13 cellular contexts compared by ENCODE assay signal in the genomic region with DNA sequence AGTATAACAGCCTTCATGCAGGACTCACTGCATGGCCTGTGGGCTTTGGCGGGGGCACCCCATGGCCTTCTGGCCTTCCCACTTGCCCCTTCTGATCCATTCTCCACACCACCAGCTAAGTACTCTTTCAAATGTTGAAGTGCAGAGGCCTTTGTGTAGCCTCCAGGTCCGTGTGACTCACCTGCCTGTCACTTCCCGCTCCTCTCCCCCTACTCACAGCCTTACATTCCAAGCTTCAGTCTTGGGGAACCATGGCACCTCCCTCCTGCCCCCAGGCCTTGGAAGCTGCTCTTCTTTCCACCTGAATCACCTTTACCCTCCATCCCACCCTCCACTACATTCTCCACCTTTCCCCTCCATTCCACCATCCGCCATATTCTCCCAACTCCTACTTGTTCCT.
DNase-seq lines count a peak whose midpoint lies in the region; ATAC-seq and TF ChIP-seq lines count a peak whose summit lies in the region.
"Had no signal": no experiment of that assay in that cellular context is flagged by ENCODE, and none has a peak within 500 bp of the region (broad histone marks: within the 10 kb centered on the region; RNA-seq: fewer than 3 reads in every experiment).

No MANE protein-coding gene starts in this region.

- WGBS in SK-N-SH (ENCODE audit: low lambda C conversion rate), result 83% methylated on average over 4 of the region's 4 CpGs

- H3K4me2 ChIP-seq in SK-N-SH, result peak overlapping the region; percentile 42; the same call in 1 of the 2 replicates

- H3K27me3 ChIP-seq in SK-N-SH (ENCODE audit: insufficient read depth) (no peaks in the 10 kb centered on the region), HAP-1 (ENCODE audit: low read depth) (no peaks in the 10 kb centered on the region)

- no peak for TF ChIP-seq EP300 in SK-N-SH (IDR thresholded peaks at IDR 0.05; ENCODE audit: borderline replicate concordance in 1 of 2, low read depth in 1 of 2, low read length in 1 of 2)

- no peak for TF ChIP-seq RAD21 in SK-N-SH (IDR thresholded peaks at IDR 0.05; ENCODE audit: low read length)

- no peaks in the 10 kb centered on the region for H4K20me1 ChIP-seq in SK-N-SH (ENCODE audit: insufficient read depth)

- H3K4me1 ChIP-seq in SK-N-SH (ENCODE audit: control insufficient read depth in 1 of 2, insufficient read depth in 2 of 2, low read depth in 1 of 2, low read length in 1 of 2) (peaks cover 0 to 19% of the 10 kb centered on the region in 2 experiments; a peak in 2 of 4 replicates), HAP-1 (peaks cover 6% of the 10 kb centered on the region; the same call in 1 of the 2 replicates)

- no peak overlapping the region for H3K9ac ChIP-seq in SK-N-SH
- H3K9ac ChIP-seq: parathyroid adenoma had no signal

- H3K4me3 ChIP-seq in SK-N-SH (ENCODE audit: low read depth in 2 of 2, low read length in 1 of 2), result no peak overlapping the region
- H3K4me3 ChIP-seq in fibroblast of the aortic adventitia (ENCODE audit: low read depth, low read length), result no peak overlapping the region
- H3K4me3 ChIP-seq in skin epidermis, result no peak overlapping the region
- H3K4me3 ChIP-seq in HAP-1, result no peak overlapping the region

- H3K9me2 ChIP-seq in SK-N-SH, result no peaks in the 10 kb centered on the region

- CTCF ChIA-PET in SK-N-SH (lab: Yijun Ruan, JAX), result interaction anchor here (0.7 to 1.5 kb wide), 3 partner anchors 12 to 583 kb away, joined by 3 to 4 read pairs (median 3); no protein-coding TSS in a partner anchor

- H3K27ac ChIP-seq in SK-N-SH (ENCODE audit: low read depth in 2 of 2, low read length in 1 of 2), result peak overlapping the region; percentile 33 to 64; a peak in 2 of 4 replicates
- H3K27ac ChIP-seq in skin epidermis, result peak overlapping the region in 19 of 21 experiments; percentile 20 to 87 (median 70)

- ATAC-seq in GM18873 (IDR thresholded peaks at IDR 0.05; ENCODE audit: low FRiP score, unreplicated experiment), result no peak

- peak; percentile 61 for DNase-seq in HCEC 1CT
- DNase-seq in SK-N-SH, result no peak
- DNase-seq in fibroblast of the aortic adventitia (ENCODE audit: low read depth), result peak; percentile 36
- DNase-seq in NOMO-1 treated with dmso at 0.1 percent for 144 hours (lab: John Stamatoyannopoulos, UW; ENCODE audit: unreplicated experiment), result no peak
- DNase-seq in globus pallidus (ENCODE audit: low spot score), result no peak
- no peak for DNase-seq in HAP-1 (ENCODE audit: low spot score in 2 of 2)
- DNase-seq: activated T-cell treated with anti-CD3 and anti-CD28 coated beads, Interleukin-2, amount 50 U/mL, for 1 hour; cortex of kidney; DMS79 treated with DMSO at 0.1 percent for 48 hours; immature natural killer cell had no signal

- no peaks in the 10 kb centered on the region for H3F3A ChIP-seq in SK-N-SH (replicated peaks; ENCODE audit: insufficient read depth)

- in situ Hi-C loops in HAP-1 (cut with MboI; ENCODE audit: low sequenced_read_pairs), result no loop called here

- no peak overlapping the region for H2AFZ ChIP-seq in SK-N-SH (ENCODE audit: low read depth)

- TF ChIP-seq CTCF in SK-N-SH (IDR thresholded peaks at IDR 0.05) (no peak), fibroblast of the aortic adventitia (IDR thresholded peaks at IDR 0.05; ENCODE audit: insufficient read depth, low read length) (no peak)

- H3K36me3 ChIP-seq in SK-N-SH (replicated peaks in 1 of 2; ENCODE audit: control insufficient read depth in 1 of 2, insufficient read depth in 2 of 2, low read length in 1 of 2) (peaks cover 0 to 3% of the 10 kb centered on the region in 2 experiments), HAP-1 (replicated peaks) (no peaks in the 10 kb centered on the region)

- H3K9me3 ChIP-seq in SK-N-SH, result no peaks in the 10 kb centered on the region
- no peaks in the 10 kb centered on the region for H3K9me3 ChIP-seq in HAP-1

- POLR2A ChIA-PET in SK-N-SH (lab: Yijun Ruan, JAX), result no interaction called here

- no peaks in the 10 kb centered on the region for H3K79me2 ChIP-seq in SK-N-SH (ENCODE audit: insufficient read depth)
- H3K79me2 ChIP-seq: parathyroid adenoma had no signal

TF ChIP-seq in SK-N-SH, 30 proteins besides CTCF, POLR2A, EP300 and RAD21:
- TF ChIP-seq, protein P1, sequence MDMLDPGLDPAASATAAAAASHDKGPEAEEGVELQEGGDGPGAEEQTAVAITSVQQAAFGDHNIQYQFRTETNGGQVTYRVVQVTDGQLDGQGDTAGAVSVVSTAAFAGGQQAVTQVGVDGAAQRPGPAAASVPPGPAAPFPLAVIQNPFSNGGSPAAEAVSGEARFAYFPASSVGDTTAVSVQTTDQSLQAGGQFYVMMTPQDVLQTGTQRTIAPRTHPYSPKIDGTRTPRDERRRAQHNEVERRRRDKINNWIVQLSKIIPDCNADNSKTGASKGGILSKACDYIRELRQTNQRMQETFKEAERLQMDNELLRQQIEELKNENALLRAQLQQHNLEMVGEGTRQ (IDR thresholded peaks at IDR 0.05; ENCODE audit: borderline replicate concordance, low read depth, low read length), result no peak
- TF ChIP-seq FOSL2 (IDR thresholded peaks at IDR 0.05; ENCODE audit: borderline replicate concordance, low read depth), result peak; percentile 38; the same call in 1 of the 2 replicates
TF ChIP-seq in SK-N-SH: peak in this region for 1.

Comparison
In these comparisons a context has a peak if more than half of its experiments do, and no peak if none do; other contexts are left out.
1. DNase-seq: peak in HCEC 1CT (single experiment) and fibroblast of the aortic adventitia (single experiment); none in SK-N-SH (single experiment), NOMO-1 treated with dmso at 0.1 percent for 144 hours (single experiment), globus pallidus (single experiment) and HAP-1 (0 of 2).